ENCODE assay signal across 19 cellular contexts in genomic region chr7:80611353-80611752, GRCh38. TPM values are rescaled to one million over a fixed set of nuclear protein-coding genes. Genes with fewer than 3 reads are reported as not detected.
A peak's percentile ranks its signal among the peaks of the same experiment; 100 is the strongest.
DNase-seq lines count a peak whose midpoint lies in the region; ATAC-seq and TF ChIP-seq lines count a peak whose summit lies in the region.
"Had no signal": no experiment of that assay in that cellular context is flagged by ENCODE, and none has a peak within 500 bp of the region (broad histone marks: within the 10 kb centered on the region; RNA-seq: fewer than 3 reads in every experiment).

No MANE protein-coding gene starts in this region.

- no peak for ATAC-seq in left lung
- no peak for ATAC-seq in stimulated activated memory B cell treated with anti-CD40 and anti-IgM and Interleukin-4, amounts not matched to agents 10 μg/mL and 1 μg/mL and 100 μg/mL, for 72 hours
- ATAC-seq: GM12878; naive thymus-derived CD8-positive, alpha-beta T cell had no signal

- H3K36me3 ChIP-seq in mammary epithelial cell (ENCODE audit: insufficient read depth, low read length) (no peaks in the 10 kb centered on the region), left lung (no peaks in the 10 kb centered on the region), smooth muscle cell (ENCODE audit: low read depth) (no peaks in the 10 kb centered on the region)
- H3K36me3 ChIP-seq: vagina had no signal

- no peaks in the 10 kb centered on the region for H4K20me1 ChIP-seq in mammary epithelial cell (ENCODE audit: insufficient read depth, low read length)
- no peaks in the 10 kb centered on the region for H4K20me1 ChIP-seq in smooth muscle cell (ENCODE audit: low read depth)

- peaks cover 15% of the 10 kb centered on the region for H3F3A ChIP-seq in smooth muscle cell (ENCODE audit: low read depth)

- H3K4me1 Mint-ChIP-seq in MCF 10A (ENCODE audit: insufficient read depth, unreplicated experiment): peaks cover 25% of the 10 kb centered on the region
- H3K4me1 Mint-ChIP-seq in stimulated activated memory B cell treated with anti-CD40 and anti-IgM and Interleukin-4, amounts not matched to agents 10 μg/mL and 1 μg/mL and 100 μg/mL, for 72 hours: no peaks in the 10 kb centered on the region
- H3K4me1 Mint-ChIP-seq: IgD-negative memory B cell; naive thymus-derived CD8-positive, alpha-beta T cell had no signal

- H3K4me3 Mint-ChIP-seq in MCF 10A (ENCODE audit: unreplicated experiment): no peak overlapping the region
- H3K4me3 Mint-ChIP-seq in stimulated activated memory B cell treated with anti-CD40 and anti-IgM and Interleukin-4, amounts not matched to agents 10 μg/mL and 1 μg/mL and 100 μg/mL, for 72 hours: no peak overlapping the region
- H3K4me3 Mint-ChIP-seq: IgD-negative memory B cell; naive thymus-derived CD8-positive, alpha-beta T cell had no signal

- in situ Hi-C loops in mammary epithelial cell (cut with MboI; ENCODE audit: low sequenced_read_pairs in 2 of 2): no loop called here

- TF ChIP-seq CTCF in MCF 10A (IDR thresholded peaks at IDR 0.05; ENCODE audit: unreplicated experiment) (no peak), mammary epithelial cell (conservative IDR thresholded peaks at IDR 0.05 in 1 of 2, IDR thresholded peaks at IDR 0.05 in 1 of 2; ENCODE audit: extremely low read depth in 1 of 2, insufficient read depth in 1 of 2, low read depth in 1 of 2, low read length in 2 of 2) (no peak), VCaP (conservative IDR thresholded peaks at IDR 0.05) (no peak), left lung (IDR thresholded peaks at IDR 0.05) (no peak), smooth muscle cell (IDR thresholded peaks at IDR 0.05; ENCODE audit: borderline replicate concordance, insufficient read depth, poor library complexity, severe bottlenecking) (no peak)

- intact Hi-C loops in MCF 10A (cut with micrococcal nuclease): no loop called here
- intact Hi-C loops in mammary epithelial cell (cut with micrococcal nuclease): no loop called here
- intact Hi-C loops in left lung (cut with DNase I): no loop called here

- H3K79me2 ChIP-seq in mammary epithelial cell (ENCODE audit: insufficient read depth, low read length): no peaks in the 10 kb centered on the region
- H3K79me2 ChIP-seq in smooth muscle cell (ENCODE audit: low read depth): no peaks in the 10 kb centered on the region

- H3K27me3 ChIP-seq in mammary epithelial cell (ENCODE audit: insufficient read depth, low read length): no peaks in the 10 kb centered on the region
- H3K27me3 ChIP-seq in left lung: no peaks in the 10 kb centered on the region
- H3K27me3 ChIP-seq in smooth muscle cell (ENCODE audit: low read depth): no peaks in the 10 kb centered on the region
- H3K27me3 ChIP-seq: vagina had no signal

- dilution Hi-C loops in mammary epithelial cell (cut with HindIII; ENCODE audit: low sequenced_read_pairs): no loop called here

- H3K9me3 ChIP-seq in mammary epithelial cell (replicated peaks; ENCODE audit: insufficient read depth, low read length): no peaks in the 10 kb centered on the region
- H3K9me3 ChIP-seq in left lung: no peaks in the 10 kb centered on the region
- H3K9me3 ChIP-seq in smooth muscle cell (replicated peaks; ENCODE audit: low read depth): no peaks in the 10 kb centered on the region
- H3K9me3 ChIP-seq: vagina had no signal

- H2AFZ ChIP-seq in mammary epithelial cell (ENCODE audit: low read depth, low read length) (no peak overlapping the region), smooth muscle cell (ENCODE audit: low read depth) (peak overlapping the region; percentile 64)

- H3K4me2 ChIP-seq in mammary epithelial cell (ENCODE audit: insufficient read depth, low read depth, low read length) (no peak overlapping the region), smooth muscle cell (peak overlapping the region; percentile 6)

- POLR2A ChIA-PET in MCF 10A (lab: Yijun Ruan, JAX): interaction anchor here (0.7 to 1.9 kb wide), 3 partner anchors 11 to 23 kb away, joined by 3 to 7 read pairs (median 5); no protein-coding TSS in a partner anchor

- H3K9me3 Mint-ChIP-seq in MCF 10A (ENCODE audit: unreplicated experiment): no peaks in the 10 kb centered on the region
- H3K9me3 Mint-ChIP-seq in stimulated activated memory B cell treated with anti-CD40 and anti-IgM and Interleukin-4, amounts not matched to agents 10 μg/mL and 1 μg/mL and 100 μg/mL, for 72 hours: no peaks in the 10 kb centered on the region
- H3K9me3 Mint-ChIP-seq: naive thymus-derived CD8-positive, alpha-beta T cell had no signal

- peaks cover 6% of the 10 kb centered on the region for H3K36me3 Mint-ChIP-seq in MCF 10A (ENCODE audit: insufficient read depth, unreplicated experiment)
- no peaks in the 10 kb centered on the region for H3K36me3 Mint-ChIP-seq in stimulated activated memory B cell treated with anti-CD40 and anti-IgM and Interleukin-4, amounts not matched to agents 10 μg/mL and 1 μg/mL and 100 μg/mL, for 72 hours
- H3K36me3 Mint-ChIP-seq: IgD-negative memory B cell; naive thymus-derived CD8-positive, alpha-beta T cell had no signal

- H3K4me3 ChIP-seq in mammary epithelial cell (replicated peaks in 1 of 3; ENCODE audit: insufficient read depth in 1 of 3, low read depth in 2 of 3, low read length in 3 of 3) (no peak overlapping the region), left lung (no peak overlapping the region), smooth muscle cell (no peak overlapping the region)
- H3K4me3 ChIP-seq: GM12878, vagina had no signal

- no peak overlapping the region for H3K9ac ChIP-seq in mammary epithelial cell (ENCODE audit: insufficient read depth, low read length)
- H3K9ac ChIP-seq in smooth muscle cell (ENCODE audit: low read depth): no peak overlapping the region

- WGBS in mammary epithelial cell (ENCODE audit: low coverage, missing lambda C conversion rate): 91% methylated on average over 3 of the region's 3 CpGs
- 87% methylated on average over 3 of the region's 3 CpGs for WGBS in smooth muscle cell (ENCODE audit: low lambda C conversion rate)

- DNase-seq in MCF 10A (ENCODE audit: unreplicated experiment) (no peak), mammary epithelial cell (no peak), left lung (no peak), smooth muscle cell (lab: John Stamatoyannopoulos, UW; ENCODE audit: unreplicated experiment) (no peak), NCI-H345 treated with DMSO at 0.1 percent for 48 hours (lab: John Stamatoyannopoulos, UW; ENCODE audit: unreplicated experiment) (no peak), RPMI8226 (no peak)
- DNase-seq: ACHN, activated gamma-delta T cell, hippocampal formation, mesendoderm, MM.1S, NCI-H187 treated with DMSO at 0.1 percent for 48 hours had no signal

- H3K27ac ChIP-seq in mammary epithelial cell (ENCODE audit: insufficient read depth, low read depth, low read length) (no peak overlapping the region), VCaP (peak overlapping the region; percentile 89), left lung (peak overlapping the region; percentile 16 to 38), smooth muscle cell (ENCODE audit: low read depth) (no peak overlapping the region)
- H3K27ac ChIP-seq: HL-60, vagina had no signal

- no TSS peak for BruUV-seq in MCF 10A (replicated peaks; lab: Mats Ljungman, UMichigan)
- no TSS peak for BruUV-seq in mammary epithelial cell (replicated peaks; lab: Mats Ljungman, UMichigan)

- CTCF ChIA-PET in MCF 10A (lab: Yijun Ruan, JAX) (interaction anchor here (1.1 kb wide), 1 partner anchor 182 kb away, joined by 4 read pairs; no protein-coding TSS in a partner anchor), mammary epithelial cell (lab: Charles Lee; ENCODE audit: low non-redundant PET) (no interaction called here)

- no peaks in the 10 kb centered on the region for H3K4me1 ChIP-seq in mammary epithelial cell (ENCODE audit: insufficient read depth, low read length)
- peaks cover 20 to 44% of the 10 kb centered on the region in 2 donors for H3K4me1 ChIP-seq in left lung
- peaks cover 13% of the 10 kb centered on the region for H3K4me1 ChIP-seq in smooth muscle cell (ENCODE audit: low read depth)

- peak overlapping the region; percentile 21 for H3K27ac Mint-ChIP-seq in MCF 10A (ENCODE audit: low read depth, unreplicated experiment)
- no peak overlapping the region for H3K27ac Mint-ChIP-seq in stimulated activated memory B cell treated with anti-CD40 and anti-IgM and Interleukin-4, amounts not matched to agents 10 μg/mL and 1 μg/mL and 100 μg/mL, for 72 hours
- H3K27ac Mint-ChIP-seq: IgD-negative memory B cell; naive thymus-derived CD8-positive, alpha-beta T cell had no signal

- no peaks in the 10 kb centered on the region for H3K27me3 Mint-ChIP-seq in MCF 10A (ENCODE audit: insufficient read depth, unreplicated experiment)
- no peaks in the 10 kb centered on the region for H3K27me3 Mint-ChIP-seq in stimulated activated memory B cell treated with anti-CD40 and anti-IgM and Interleukin-4, amounts not matched to agents 10 μg/mL and 1 μg/mL and 100 μg/mL, for 72 hours
- H3K27me3 Mint-ChIP-seq: IgD-negative memory B cell had no signal

RNA-seq across cellular contexts. Expression of gene CD36, which starts 27.1 kb away (rescaled TPM):
- total RNA-seq in MCF 10A (2022) (0.12 and 0.27 TPM in 2 replicates), mammary epithelial cell (under 1 TPM in 1 of 2 donors, not detected in 1; 0.50 TPM), left lung (100 to 1,000 TPM; 137 to 253 TPM), smooth muscle cell (1.7 and 2.8 TPM in 2 replicates)
- polyA plus RNA-seq in mammary epithelial cell (0.10 TPM), smooth muscle cell (0.44 and 0.64 TPM in 2 replicates)
- 0.10 TPM for polyA minus RNA-seq in mammary epithelial cell

Comparison
In these comparisons a context has a peak if more than half of its experiments do, and no peak if none do; other contexts are left out.
1. H3K27ac ChIP-seq: peak in VCaP (single experiment) and left lung (2 of 2); none in mammary epithelial cell (single experiment) and smooth muscle cell (single experiment).
2. RNA of gene CD36, which starts 27.1 kb away (total RNA-seq): 137 to 253 TPM in left lung; 1.7 to 2.8 TPM in smooth muscle cell, 0.50 TPM in mammary epithelial cell and 0.12 to 0.27 TPM in MCF 10A; every median in the first group is over 10 times any median in the second.